In the genomic region with DNA sequence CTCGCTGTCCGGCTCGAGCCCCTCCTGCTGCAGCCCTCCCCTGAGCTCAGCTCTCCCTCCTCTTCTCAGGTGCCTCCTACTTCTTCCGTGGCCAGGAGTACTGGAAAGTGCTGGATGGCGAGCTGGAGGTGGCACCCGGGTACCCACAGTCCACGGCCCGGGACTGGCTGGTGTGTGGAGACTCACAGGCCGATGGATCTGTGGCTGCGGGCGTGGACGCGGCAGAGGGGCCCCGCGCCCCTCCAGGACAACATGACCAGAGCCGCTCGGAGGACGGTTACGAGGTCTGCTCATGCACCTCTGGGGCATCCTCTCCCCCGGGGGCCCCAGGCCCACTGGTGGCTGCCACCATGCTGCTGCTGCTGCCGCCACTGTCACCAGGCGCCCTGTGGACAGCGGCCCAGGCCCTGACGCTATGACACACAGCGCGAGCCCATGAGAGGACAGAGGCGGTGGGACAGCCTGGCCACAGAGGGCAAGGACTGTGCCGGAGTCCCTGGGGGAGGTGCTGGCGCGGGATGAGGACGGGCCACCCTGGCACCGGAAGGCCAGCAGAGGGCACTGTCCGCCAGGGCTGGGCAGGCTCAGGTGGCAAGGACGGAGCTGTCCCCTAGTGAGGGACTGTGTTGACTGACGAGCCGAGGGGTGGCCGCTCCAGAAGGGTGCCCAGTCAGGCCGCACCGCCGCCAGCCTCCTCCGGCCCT, we compare ENCODE assay signal across 1 cellular context.
TF ChIP-seq lines count a peak whose summit lies in the region.

No MANE protein-coding gene starts in this region.

TF ChIP-seq in H1, 55 proteins besides CTCF, POLR2A, EP300 and RAD21:
- TF ChIP-seq, protein P1, sequence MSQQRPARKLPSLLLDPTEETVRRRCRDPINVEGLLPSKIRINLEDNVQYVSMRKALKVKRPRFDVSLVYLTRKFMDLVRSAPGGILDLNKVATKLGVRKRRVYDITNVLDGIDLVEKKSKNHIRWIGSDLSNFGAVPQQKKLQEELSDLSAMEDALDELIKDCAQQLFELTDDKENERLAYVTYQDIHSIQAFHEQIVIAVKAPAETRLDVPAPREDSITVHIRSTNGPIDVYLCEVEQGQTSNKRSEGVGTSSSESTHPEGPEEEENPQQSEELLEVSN (IDR thresholded peaks at IDR 0.05): no peak
- no peak for TF ChIP-seq JUN (IDR thresholded peaks at IDR 0.05; ENCODE audit: low read depth, low read length)
- TF ChIP-seq SAP30 (IDR thresholded peaks at IDR 0.05; ENCODE audit: insufficient read depth, insufficient replicate concordance, low read length): no peak
